Comparison of ENCODE assay signal across 14 cellular contexts in genomic region chr19:53849237-53849676, GRCh38. TPM values are rescaled to one million over a fixed set of nuclear protein-coding genes. Genes with fewer than 3 reads are reported as not detected.
A peak's percentile ranks its signal among the peaks of the same experiment; 100 is the strongest.
DNase-seq lines count a peak whose midpoint lies in the region; ATAC-seq and TF ChIP-seq lines count a peak whose summit lies in the region.
"Had no signal": no experiment of that assay in that cellular context is flagged by ENCODE, and none has a peak within 500 bp of the region (broad histone marks: within the 10 kb centered on the region; RNA-seq: fewer than 3 reads in every experiment).

No MANE protein-coding gene starts in this region.

- intact Hi-C loops in breast epithelium (cut with DNase I; ENCODE audit: low total_unique reads) = no loop called here
- intact Hi-C loops in mammary epithelial cell (cut with micrococcal nuclease) = loop anchor here (10.0 kb wide), 2 partner anchors 56 to 386 kb away; partner anchors contain the start of gene CACNG7
- intact Hi-C loops in body of pancreas (cut with DNase I) = no loop called here
- intact Hi-C loops in esophagus squamous epithelium (cut with DNase I) = loop anchor here (10.0 kb wide), 1 partner anchor 176 kb away; no protein-coding TSS in a partner anchor

- peak; percentile 31 for ATAC-seq in body of pancreas
- ATAC-seq: A549 had no signal

- no TSS peak for BruUV-seq in mammary epithelial cell (replicated peaks; lab: Mats Ljungman, UMichigan)

- CTCF ChIA-PET in mammary epithelial cell (lab: Charles Lee; ENCODE audit: low non-redundant PET) = no interaction called here

- H3K36me3 ChIP-seq in breast epithelium (no peaks in the 10 kb centered on the region), mammary epithelial cell (ENCODE audit: insufficient read depth, low read length) (no peaks in the 10 kb centered on the region), body of pancreas (replicated peaks in 1 of 2; ENCODE audit: insufficient read depth in 1 of 2, low read depth in 2 of 2) (no peaks in the 10 kb centered on the region), esophagus squamous epithelium (no peaks in the 10 kb centered on the region)
- H3K36me3 ChIP-seq: HAP-1 had no signal

- peak overlapping the region; percentile 42 to 68 for H3K27ac ChIP-seq in breast epithelium
- H3K27ac ChIP-seq in mammary epithelial cell (ENCODE audit: insufficient read depth, low read depth, low read length) = no peak overlapping the region
- H3K27ac ChIP-seq in body of pancreas = no peak overlapping the region
- H3K27ac ChIP-seq in esophagus squamous epithelium = peak overlapping the region in 2 of 4 donors; percentile 34 to 49
- H3K27ac ChIP-seq: A549, VCaP had no signal

- no peak overlapping the region for H3K9ac ChIP-seq in mammary epithelial cell (ENCODE audit: insufficient read depth, low read length)

- H2AFZ ChIP-seq in mammary epithelial cell (ENCODE audit: low read depth, low read length) = no peak overlapping the region

- H3K4me1 ChIP-seq in breast epithelium (no peaks in the 10 kb centered on the region), mammary epithelial cell (ENCODE audit: insufficient read depth, low read length) (no peaks in the 10 kb centered on the region), body of pancreas (no peaks in the 10 kb centered on the region), esophagus squamous epithelium (peaks cover 0 to 22% (median 0%) of the 10 kb centered on the region in 3 donors)
- H3K4me1 ChIP-seq: HAP-1 had no signal

- no peaks in the 10 kb centered on the region for H3K79me2 ChIP-seq in mammary epithelial cell (ENCODE audit: insufficient read depth, low read length)

- DNase-seq in breast epithelium (ENCODE audit: low spot score in 2 of 2) (no peak), mammary epithelial cell (no peak), body of pancreas (peak in 1 of 4 donors; percentile 37), iris pigment epithelial cell (ENCODE audit: low read depth) (peak; percentile 67), NCI-H510A (lab: John Stamatoyannopoulos, UW) (no peak), esophagus squamous epithelium (lab: John Stamatoyannopoulos, UW) (no peak), NCI-H2029 (lab: John Stamatoyannopoulos, UW) (no peak), UCSD-AML1 (lab: John Stamatoyannopoulos, UW; ENCODE audit: unreplicated experiment) (no peak)
- DNase-seq: NCI-H1092 treated with DMSO at 0.1 percent for 48 hours; stimulated activated naive CD4-positive, alpha-beta T cell treated with Interleukin-2 at 50 U/mL for 16 hours had no signal

- TF ChIP-seq POLR2A in breast epithelium (IDR thresholded peaks at IDR 0.05) = no peak
- TF ChIP-seq POLR2A in body of pancreas (IDR thresholded peaks at IDR 0.05) = no peak
- no peak for TF ChIP-seq POLR2A in esophagus squamous epithelium (IDR thresholded peaks at IDR 0.05)

- no peak overlapping the region for H3K4me2 ChIP-seq in mammary epithelial cell (ENCODE audit: insufficient read depth, low read depth, low read length)
- H3K4me2 ChIP-seq: A549 had no signal

- H3K9me3 ChIP-seq in breast epithelium (no peaks in the 10 kb centered on the region), mammary epithelial cell (replicated peaks; ENCODE audit: insufficient read depth, low read length) (peaks cover 5% of the 10 kb centered on the region), body of pancreas (no peaks in the 10 kb centered on the region), esophagus squamous epithelium (no peaks in the 10 kb centered on the region)
- H3K9me3 ChIP-seq: A549, HAP-1 had no signal

- dilution Hi-C loops in mammary epithelial cell (cut with HindIII; ENCODE audit: low sequenced_read_pairs) = loop anchor here (10.0 kb wide), 1 partner anchor 196 kb away; no protein-coding TSS in a partner anchor

- TF ChIP-seq CTCF in breast epithelium (IDR thresholded peaks at IDR 0.05) (no peak), mammary epithelial cell (conservative IDR thresholded peaks at IDR 0.05 in 1 of 2, IDR thresholded peaks at IDR 0.05 in 1 of 2; ENCODE audit: extremely low read depth in 1 of 2, insufficient read depth in 1 of 2, low read depth in 1 of 2, low read length in 2 of 2) (no peak), body of pancreas (IDR thresholded peaks at IDR 0.05) (no peak), esophagus squamous epithelium (IDR thresholded peaks at IDR 0.05) (no peak)

- H3K4me3 ChIP-seq in breast epithelium (peak overlapping the region in 1 of 3 donors; percentile 22), mammary epithelial cell (replicated peaks in 1 of 3; ENCODE audit: insufficient read depth in 1 of 3, low read depth in 2 of 3, low read length in 3 of 3) (no peak overlapping the region), body of pancreas (no peak overlapping the region), esophagus squamous epithelium (no peak overlapping the region)
- H3K4me3 ChIP-seq: A549, HAP-1 had no signal

- no peaks in the 10 kb centered on the region for H4K20me1 ChIP-seq in mammary epithelial cell (ENCODE audit: insufficient read depth, low read length)

- in situ Hi-C loops in mammary epithelial cell (cut with MboI; ENCODE audit: low sequenced_read_pairs in 2 of 2) = loop anchor here in 1 of 2 donors (10.0 kb wide), 1 partner anchor 176 kb away; no protein-coding TSS in a partner anchor

- 76% methylated on average over 10 of the region's 11 CpGs for WGBS in mammary epithelial cell (ENCODE audit: low coverage, missing lambda C conversion rate)
- WGBS in body of pancreas, 2 donors = 37 to 65% methylated on average over 11 of the region's 11 CpGs
- WGBS in esophagus squamous epithelium, 2 donors = 59 to 66% methylated on average over 11 of the region's 11 CpGs

- no peaks in the 10 kb centered on the region for H3K27me3 ChIP-seq in breast epithelium
- no peaks in the 10 kb centered on the region for H3K27me3 ChIP-seq in mammary epithelial cell (ENCODE audit: insufficient read depth, low read length)
- no peaks in the 10 kb centered on the region for H3K27me3 ChIP-seq in body of pancreas
- H3K27me3 ChIP-seq in esophagus squamous epithelium = peaks cover 0 to 21% (median 0%) of the 10 kb centered on the region in 4 donors

RNA-seq across cellular contexts. Expression of gene MYADM, which starts 18.4 kb away (rescaled TPM):
- total RNA-seq in breast epithelium = 10 to 100 TPM; 30.2 to 54.6 (median 41.9) TPM
- 10 to 100 TPM; 26.5 to 64.1 TPM for total RNA-seq in mammary epithelial cell
- 9.6 TPM for polyA plus RNA-seq in mammary epithelial cell
- polyA minus RNA-seq in mammary epithelial cell = 27.1 TPM
- total RNA-seq in body of pancreas = 10 to 100 TPM; 12.2 to 30.0 TPM
- 10 to 100 TPM in 1 of 4 donors, 1 to 10 TPM in 3; 4.1 to 30.7 (median 7.8) TPM for total RNA-seq in esophagus squamous epithelium

RNA-seq across cellular contexts. Expression of gene NLRP12, which starts 25.1 kb away (rescaled TPM):
- total RNA-seq in breast epithelium (1 to 10 TPM in 1 of 3 donors, under 1 TPM in 2; 0.32 to 1.2 (median 0.66) TPM), mammary epithelial cell (not detected), body of pancreas (under 1 TPM in 1 of 2 donors, not detected in 1; 0.26 TPM), esophagus squamous epithelium (under 1 TPM in 2 of 4 donors, not detected in 2; 0.19 to 0.59 TPM)
- not detected for polyA plus RNA-seq in mammary epithelial cell
- not detected for polyA minus RNA-seq in mammary epithelial cell
- total RNA-seq: OCI-LY7 had no signal

RNA-seq across cellular contexts. Expression of gene PRKCG, which starts 32.7 kb away (rescaled TPM):
- total RNA-seq in breast epithelium = not detected
- total RNA-seq in mammary epithelial cell = not detected
- not detected for polyA plus RNA-seq in mammary epithelial cell
- not detected for polyA minus RNA-seq in mammary epithelial cell
- total RNA-seq in body of pancreas = under 1 TPM in 1 of 2 donors, not detected in 1; 0.26 TPM
- not detected for total RNA-seq in esophagus squamous epithelium
- total RNA-seq: OCI-LY7 had no signal

RNA-seq across cellular contexts. Expression of gene CACNG7, which starts 59.8 kb away (rescaled TPM):
- total RNA-seq in breast epithelium (not detected), mammary epithelial cell (not detected), body of pancreas (not detected), esophagus squamous epithelium (not detected)
- not detected for polyA plus RNA-seq in mammary epithelial cell
- not detected for polyA minus RNA-seq in mammary epithelial cell
- total RNA-seq: OCI-LY7 had no signal

Comparison
In these comparisons a context has a peak if more than half of its experiments do, and no peak if none do; other contexts are left out.
1. H3K27ac ChIP-seq: peak in breast epithelium (2 of 2); none in mammary epithelial cell (single experiment) and body of pancreas (0 of 4).
2. intact Hi-C loops: an anchor here in mammary epithelial cell (10.0 kb wide) and esophagus squamous epithelium (10.0 kb wide); none called in breast epithelium and body of pancreas.